9 cellular contexts compared by ENCODE assay signal in the genomic region with DNA sequence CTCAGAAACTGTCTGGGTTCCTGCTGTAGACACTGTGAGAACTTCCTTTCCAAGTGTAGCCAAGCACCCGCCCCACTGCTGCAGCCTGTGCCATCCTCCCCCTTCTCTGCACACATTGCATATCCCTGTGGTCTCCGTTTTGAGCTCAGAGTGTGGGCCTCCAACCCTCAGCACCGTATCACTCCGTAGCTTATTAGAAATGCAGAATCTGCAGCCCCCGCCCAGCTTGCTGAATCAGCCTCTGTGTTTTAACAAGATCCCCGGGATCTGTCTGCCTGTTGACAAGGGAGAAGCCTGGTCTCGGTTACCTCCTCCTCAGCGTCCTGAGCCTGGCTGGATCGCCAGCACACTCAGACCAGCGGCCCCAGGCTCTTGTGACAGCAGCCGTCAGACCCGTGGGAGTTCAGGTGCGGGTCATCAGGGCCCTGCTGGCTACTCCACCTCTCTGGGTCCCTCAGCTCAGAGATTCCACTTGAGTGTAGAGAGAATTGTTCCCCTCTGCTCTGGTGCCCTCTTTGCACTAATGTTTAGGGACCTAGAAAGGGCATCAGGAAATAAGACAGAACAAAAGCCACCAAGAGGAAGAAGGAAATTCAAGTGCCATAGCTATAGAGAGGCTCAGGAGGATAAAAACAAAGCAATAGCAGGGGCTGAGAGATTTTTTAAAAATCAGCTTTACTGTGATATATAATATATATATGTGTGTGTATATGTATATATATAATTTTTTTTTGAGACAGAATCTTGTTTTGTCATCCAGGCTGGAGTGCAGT.
DNase-seq lines count a peak whose midpoint lies in the region; FAIRE-seq and TF ChIP-seq lines count a peak whose summit lies in the region.
"Had no signal": no experiment of that assay in that cellular context is flagged by ENCODE, and none has a peak within 500 bp of the region (broad histone marks: within the 10 kb centered on the region; RNA-seq: fewer than 3 reads in every experiment).

No MANE protein-coding gene starts in this region.

- H3K4me3 Mint-ChIP-seq in activated naive CD8-positive, alpha-beta T cell: peak overlapping the region; percentile 75
- H3K4me3 Mint-ChIP-seq in stimulated activated naive CD8-positive, alpha-beta T cell treated with anti-CD3 and anti-CD28 coated beads, Interleukin-15, Interleukin-2, amounts not matched to agents 100 ng/mL and 50 ng/mL, for 24 hours: peak overlapping the region; percentile 54

- H3K9me3 Mint-ChIP-seq in activated naive CD8-positive, alpha-beta T cell (ENCODE audit: low read depth): no peaks in the 10 kb centered on the region
- peaks cover 5% of the 10 kb centered on the region for H3K9me3 Mint-ChIP-seq in stimulated activated naive CD8-positive, alpha-beta T cell treated with anti-CD3 and anti-CD28 coated beads, Interleukin-15, Interleukin-2, amounts not matched to agents 100 ng/mL and 50 ng/mL, for 24 hours

- H3K36me3 Mint-ChIP-seq in activated naive CD8-positive, alpha-beta T cell: peaks cover 5% of the 10 kb centered on the region
- peaks cover 10% of the 10 kb centered on the region for H3K36me3 Mint-ChIP-seq in stimulated activated naive CD8-positive, alpha-beta T cell treated with anti-CD3 and anti-CD28 coated beads, Interleukin-15, Interleukin-2, amounts not matched to agents 100 ng/mL and 50 ng/mL, for 24 hours (ENCODE audit: low read depth)

- H3K4me1 Mint-ChIP-seq in activated naive CD8-positive, alpha-beta T cell (ENCODE audit: low read depth): peaks cover 71% of the 10 kb centered on the region
- peaks cover 75% of the 10 kb centered on the region for H3K4me1 Mint-ChIP-seq in stimulated activated naive CD8-positive, alpha-beta T cell treated with anti-CD3 and anti-CD28 coated beads, Interleukin-15, Interleukin-2, amounts not matched to agents 100 ng/mL and 50 ng/mL, for 24 hours (ENCODE audit: low read depth)

- peak overlapping the region; percentile 87 for H3K27ac Mint-ChIP-seq in activated naive CD8-positive, alpha-beta T cell
- peak overlapping the region; percentile 68 for H3K27ac Mint-ChIP-seq in stimulated activated naive CD8-positive, alpha-beta T cell treated with anti-CD3 and anti-CD28 coated beads, Interleukin-15, Interleukin-2, amounts not matched to agents 100 ng/mL and 50 ng/mL, for 24 hours

- H3K4me1 ChIP-seq in NT2/D1 (ENCODE audit: insufficient read depth, insufficient read length): peaks cover 4% of the 10 kb centered on the region

- no peak for DNase-seq in NT2/D1 (ENCODE audit: low read depth, low spot score)
- peak; percentile 75 for DNase-seq in left kidney (ENCODE audit: low read depth, low spot score)
- no peak for DNase-seq in GM13976 (ENCODE audit: low spot score)
- DNase-seq in NCI-H1694 treated with DMSO at 0.1 percent for 48 hours (lab: John Stamatoyannopoulos, UW): no peak
- no peak for DNase-seq in globus pallidus (ENCODE audit: low spot score)
- DNase-seq in D721Med (ENCODE audit: insufficient read length, low spot score): no peak
- DNase-seq: NCI-H1436 had no signal

- H3K27me3 ChIP-seq in NT2/D1 (ENCODE audit: insufficient read depth, insufficient read length): no peaks in the 10 kb centered on the region

- FAIRE-seq in D721Med (lab: Jason Lieb, UNC): no peak

- H3K9ac ChIP-seq in NT2/D1 (ENCODE audit: insufficient read length, low read depth): peak overlapping the region; percentile 16

- no peak overlapping the region for H3K4me3 ChIP-seq in NT2/D1 (ENCODE audit: insufficient read length, low read depth)

- H3K27me3 Mint-ChIP-seq in activated naive CD8-positive, alpha-beta T cell: no peaks in the 10 kb centered on the region
- no peaks in the 10 kb centered on the region for H3K27me3 Mint-ChIP-seq in stimulated activated naive CD8-positive, alpha-beta T cell treated with anti-CD3 and anti-CD28 coated beads, Interleukin-15, Interleukin-2, amounts not matched to agents 100 ng/mL and 50 ng/mL, for 24 hours

- in situ Hi-C loops in GM13976 (cut with MboI; ENCODE audit: low sequenced_read_pairs, unreplicated experiment): loop anchor here (5.0 kb wide), 1 partner anchor 82 kb away; no protein-coding TSS in a partner anchor

- no peaks in the 10 kb centered on the region for H3K36me3 ChIP-seq in NT2/D1 (ENCODE audit: insufficient read depth, insufficient read length, low read length)

- 0 out of 2 replicates have a peak, but pooled peaks cover 8% of the 10 kb centered on the region for H3K9me3 ChIP-seq in NT2/D1 (ENCODE audit: insufficient read depth, low read length)

- TF ChIP-seq CTCF in GM13976 (IDR thresholded peaks at IDR 0.05; ENCODE audit: borderline replicate concordance, control extremely low read depth, extremely low read depth, insufficient read depth, missing control alignments) (no peak), D721Med (IDR thresholded peaks at IDR 0.05; ENCODE audit: insufficient read depth, missing control alignments) (no peak)
